ENCODE assay signal across 9 cellular contexts in the genomic region with DNA sequence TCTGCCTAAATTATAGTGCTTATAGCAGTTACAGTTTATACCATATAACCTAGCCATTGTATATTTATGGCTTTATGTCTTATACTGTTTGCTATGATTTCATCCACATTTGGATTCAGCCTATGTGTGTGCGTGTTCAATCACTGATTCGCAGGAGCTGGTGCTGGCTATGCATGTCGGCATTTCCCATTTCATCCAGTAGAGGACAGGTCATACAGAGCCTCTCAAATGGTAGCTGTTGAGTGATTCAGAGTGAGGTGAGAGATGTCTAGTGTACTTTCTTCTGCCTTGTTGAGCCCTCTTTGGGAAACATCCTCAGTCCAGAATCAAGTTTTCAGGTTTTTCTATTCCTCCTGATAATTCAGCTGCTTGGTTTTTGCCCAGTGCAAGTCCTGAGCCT.
DNase-seq lines count a peak whose midpoint lies in the region; ATAC-seq, FAIRE-seq and TF ChIP-seq lines count a peak whose summit lies in the region.
"Had no signal": no experiment of that assay in that cellular context is flagged by ENCODE, and none has a peak within 500 bp of the region (broad histone marks: within the 10 kb centered on the region; RNA-seq: fewer than 3 reads in every experiment).

No MANE protein-coding gene starts in this region.

- no peaks in the 10 kb centered on the region for H3K27me3 Mint-ChIP-seq in CD4-positive, alpha-beta T cell
- H3K27me3 Mint-ChIP-seq: stimulated activated memory B cell treated with anti-CD40 and anti-IgM and Interleukin-4, amounts not matched to agents 10 μg/mL and 1 μg/mL and 100 μg/mL, for 72 hours had no signal

- TF ChIP-seq RAD21 in K562 (CRISPR knock-in tag; conservative IDR thresholded peaks at IDR 0.05 in 1 of 2, IDR thresholded peaks at IDR 0.05 in 1 of 2) = peak in 1 of 2 experiments; percentile 24; a peak in 1 of 4 replicates

- intact Hi-C loops in A673 (cut with micrococcal nuclease; ENCODE audit: unreplicated experiment) (loop anchor here (5.0 kb wide), 1 partner anchor 362 kb away; no protein-coding TSS in a partner anchor), K562 (cut with micrococcal nuclease) (loop anchor here (5.0 kb wide), 2 partner anchors 117 to 362 kb away; no protein-coding TSS in a partner anchor)
- intact Hi-C loops in CD4-positive, alpha-beta T cell (cut with DNase I, micrococcal nuclease) = loop anchor here in 1 of 2 experiments (10.0 kb wide), 1 partner anchor 295 kb away; a partner anchor contains a TSS

- in situ Hi-C loops in K562 (cut with MboI) = loop anchor here (5.0 kb wide), 1 partner anchor 153 kb away; no protein-coding TSS in a partner anchor

- no peak for TF ChIP-seq EP300 in K562 (IDR thresholded peaks at IDR 0.05; ENCODE audit: low read length)

- H4K20me1 ChIP-seq in K562 (replicated peaks; ENCODE audit: control insufficient read depth, insufficient read depth, low read length) = no peaks in the 10 kb centered on the region

- no peaks in the 10 kb centered on the region for H3K79me2 ChIP-seq in K562 (ENCODE audit: control insufficient read depth, insufficient read depth, low read length)

- no peaks in the 10 kb centered on the region for H3K9me1 ChIP-seq in K562 (ENCODE audit: control insufficient read depth, insufficient read depth, low read length)

- H3K9me3 Mint-ChIP-seq in CD4-positive, alpha-beta T cell = no peaks in the 10 kb centered on the region
- H3K9me3 Mint-ChIP-seq: stimulated activated memory B cell treated with anti-CD40 and anti-IgM and Interleukin-4, amounts not matched to agents 10 μg/mL and 1 μg/mL and 100 μg/mL, for 72 hours had no signal

- no peak overlapping the region for H3K4me3 Mint-ChIP-seq in CD4-positive, alpha-beta T cell
- H3K4me3 Mint-ChIP-seq: stimulated activated memory B cell treated with anti-CD40 and anti-IgM and Interleukin-4, amounts not matched to agents 10 μg/mL and 1 μg/mL and 100 μg/mL, for 72 hours had no signal

- CTCF ChIA-PET in A673 (lab: Charles Lee) (no interaction called here), HEK293T (lab: Yijun Ruan, JAX) (interaction anchor here (0.6 to 1.6 kb wide), 13 partner anchors 12 to 359 kb away, joined by 3 to 11 read pairs (median 6); no protein-coding TSS in a partner anchor), K562 (lab: Yijun Ruan, JAX; ENCODE audit: low intra/inter-chr PET ratio) (no interaction called here)
- CTCF ChIA-PET in CD4-positive, alpha-beta T cell (lab: Charles Lee) = interaction anchor here (0.6 to 1.2 kb wide), 2 partner anchors 46 to 278 kb away, joined by 3 to 4 read pairs; no protein-coding TSS in a partner anchor

- BruUV-seq in A673 (replicated peaks; lab: Mats Ljungman, UMichigan) = no TSS peak
- BruUV-seq in K562 (replicated peaks; lab: Mats Ljungman, UMichigan) = no TSS peak

- TF ChIP-seq CTCF in A673 (conservative IDR thresholded peaks at IDR 0.05; ENCODE audit: low read depth, low read length) (peak; percentile 19; the same call in 1 of the 2 replicates), K562 (IDR thresholded peaks at IDR 0.05 in 2 of 3, conservative IDR thresholded peaks at IDR 0.05 in 1 of 3; ENCODE audit: insufficient read depth in 2 of 3, low read depth in 1 of 3, low read length in 3 of 3) (peak in 2 of 3 experiments; percentile 19 to 23; a peak in 1 of 6 replicates)
- no peak for TF ChIP-seq CTCF in CD4-positive, alpha-beta T cell (IDR thresholded peaks at IDR 0.05)

- DNase-seq in A673 (ENCODE audit: low spot score) = peak; percentile 1
- peak; percentile 28 for DNase-seq in HEK293T (ENCODE audit: extremely low spot score)
- peak in 1 of 4 experiments; percentile 8 for DNase-seq in K562 (ENCODE audit: extremely low read depth in 1 of 4, low spot score in 3 of 4)
- peak; percentile 68 for DNase-seq in kidney tubule cell (ENCODE audit: low spot score)
- no peak for DNase-seq in activated CD4-positive, alpha-beta T cell treated with anti-CD3 and anti-CD28 coated beads for 1 hour
- DNase-seq in UCSD-AML1 (lab: John Stamatoyannopoulos, UW; ENCODE audit: unreplicated experiment) = no peak
- no peak for DNase-seq in CD4-positive, alpha-beta T cell
- no peak for DNase-seq in KG1 (lab: John Stamatoyannopoulos, UW)

- no peak overlapping the region for H3K9ac ChIP-seq in K562 (ENCODE audit: insufficient read depth in 1 of 2, low read depth in 2 of 2, low read length in 2 of 2)

- ATAC-seq in K562 = peak; percentile 49; the same call in 1 of the 3 replicates
- no peak for ATAC-seq in CD4-positive, alpha-beta T cell (ENCODE audit: poor library complexity)
- ATAC-seq: stimulated activated memory B cell treated with anti-CD40 and anti-IgM and Interleukin-4, amounts not matched to agents 10 μg/mL and 1 μg/mL and 100 μg/mL, for 72 hours had no signal

- H2AFZ ChIP-seq in K562 (ENCODE audit: low read depth, low read length) = no peak overlapping the region

- no peak overlapping the region for H3K27ac ChIP-seq in A673 (ENCODE audit: low read depth, low read length, poor library complexity, severe bottlenecking)
- no peak overlapping the region for H3K27ac ChIP-seq in K562 (ENCODE audit: extremely low read depth, low read depth, low read length)
- no peak overlapping the region for H3K27ac ChIP-seq in CD4-positive, alpha-beta T cell (ENCODE audit: low read depth, low read length)

- TF ChIP-seq POLR2A in K562 (conservative IDR thresholded peaks at IDR 0.05) = no peak

- POLR2A ChIA-PET in A673 (lab: Charles Lee; ENCODE audit: low non-redundant PET) = no interaction called here
- POLR2A ChIA-PET in HEK293T (lab: Yijun Ruan, JAX) = no interaction called here
- POLR2A ChIA-PET in K562 (lab: Yijun Ruan, JAX) = interaction anchor here (0.7 kb wide), 1 partner anchor 152 kb away, joined by 3 read pairs; no protein-coding TSS in a partner anchor
- POLR2A ChIA-PET in CD4-positive, alpha-beta T cell (lab: Charles Lee) = no interaction called here

- H3K36me3 Mint-ChIP-seq in CD4-positive, alpha-beta T cell (ENCODE audit: low read depth) = no peaks in the 10 kb centered on the region
- H3K36me3 Mint-ChIP-seq: stimulated activated memory B cell treated with anti-CD40 and anti-IgM and Interleukin-4, amounts not matched to agents 10 μg/mL and 1 μg/mL and 100 μg/mL, for 72 hours had no signal

- no peak for FAIRE-seq in K562 (lab: Jason Lieb, UNC)

- no peak overlapping the region for H3K4me2 ChIP-seq in K562 (ENCODE audit: insufficient read depth, low read length)

- H3K36me3 ChIP-seq in A673 (ENCODE audit: insufficient read depth, low read length, poor library complexity, severe bottlenecking) (no peaks in the 10 kb centered on the region), K562 (ENCODE audit: control insufficient read depth, insufficient read depth, low read length) (no peaks in the 10 kb centered on the region)

- 0% methylated on average over 3 of the region's 3 CpGs for whole genome bisulfite sequencing in K562 (ENCODE audit: insufficient coverage, low coverage, missing lambda C conversion rate)

- H3K4me3 ChIP-seq in A673 (ENCODE audit: low read depth, low read length, poor library complexity, severe bottlenecking) = no peak overlapping the region
- H3K4me3 ChIP-seq in K562 = no peak overlapping the region

- H3K27ac Mint-ChIP-seq in CD4-positive, alpha-beta T cell = no peak overlapping the region
- H3K27ac Mint-ChIP-seq: stimulated activated memory B cell treated with anti-CD40 and anti-IgM and Interleukin-4, amounts not matched to agents 10 μg/mL and 1 μg/mL and 100 μg/mL, for 72 hours had no signal

- H3K9me3 ChIP-seq in A673 (ENCODE audit: low read depth, low read length, poor library complexity, severe bottlenecking) = no peaks in the 10 kb centered on the region
- H3K9me3 ChIP-seq in K562 (replicated peaks; ENCODE audit: control insufficient read depth, insufficient read depth, low read depth, low read length) = no peaks in the 10 kb centered on the region
- no peaks in the 10 kb centered on the region for H3K9me3 ChIP-seq in CD4-positive, alpha-beta T cell (ENCODE audit: control insufficient read depth, low read length)

- peaks cover 4% of the 10 kb centered on the region for H3K4me1 Mint-ChIP-seq in CD4-positive, alpha-beta T cell (ENCODE audit: low read depth)
- H3K4me1 Mint-ChIP-seq: stimulated activated memory B cell treated with anti-CD40 and anti-IgM and Interleukin-4, amounts not matched to agents 10 μg/mL and 1 μg/mL and 100 μg/mL, for 72 hours had no signal

- H3K27me3 ChIP-seq in A673 (replicated peaks; ENCODE audit: insufficient read depth, low read depth, low read length, poor library complexity) (no peaks in the 10 kb centered on the region), K562 (ENCODE audit: control insufficient read depth in 2 of 2, insufficient read depth in 2 of 2, low read length in 2 of 2) (peaks cover 0 to 5% of the 10 kb centered on the region in 2 experiments; a peak in 1 of 5 replicates)
- no peaks in the 10 kb centered on the region for H3K27me3 ChIP-seq in CD4-positive, alpha-beta T cell (ENCODE audit: control insufficient read depth, insufficient read depth, low read length)

- no peaks in the 10 kb centered on the region for H3K4me1 ChIP-seq in A673 (ENCODE audit: insufficient read depth, low read length, poor library complexity, severe bottlenecking)
- H3K4me1 ChIP-seq in K562 (replicated peaks in 1 of 2; ENCODE audit: control insufficient read depth in 2 of 2, insufficient read depth in 2 of 2, low read length in 2 of 2) = no peaks in the 10 kb centered on the region

TF ChIP-seq in HEK293T, 16 proteins besides CTCF, POLR2A, EP300 and RAD21 (continues in another document):
- TF ChIP-seq LEF1 (IDR thresholded peaks at IDR 0.05; ENCODE audit: borderline replicate concordance) (no peak), TARDBP (IDR thresholded peaks at IDR 0.05) (no peak)
- TF ChIP-seq, protein P1, sequence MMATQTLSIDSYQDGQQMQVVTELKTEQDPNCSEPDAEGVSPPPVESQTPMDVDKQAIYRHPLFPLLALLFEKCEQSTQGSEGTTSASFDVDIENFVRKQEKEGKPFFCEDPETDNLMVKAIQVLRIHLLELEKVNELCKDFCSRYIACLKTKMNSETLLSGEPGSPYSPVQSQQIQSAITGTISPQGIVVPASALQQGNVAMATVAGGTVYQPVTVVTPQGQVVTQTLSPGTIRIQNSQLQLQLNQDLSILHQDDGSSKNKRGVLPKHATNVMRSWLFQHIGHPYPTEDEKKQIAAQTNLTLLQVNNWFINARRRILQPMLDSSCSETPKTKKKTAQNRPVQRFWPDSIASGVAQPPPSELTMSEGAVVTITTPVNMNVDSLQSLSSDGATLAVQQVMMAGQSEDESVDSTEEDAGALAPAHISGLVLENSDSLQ (IDR thresholded peaks at IDR 0.05) = no peak

Comparison
In these comparisons a context has a peak if more than half of its experiments do, and no peak if none do; other contexts are left out.
1. DNase-seq: peak in A673 (single experiment), HEK293T (single experiment) and kidney tubule cell (single experiment); none in activated CD4-positive, alpha-beta T cell treated with anti-CD3 and anti-CD28 coated beads for 1 hour (single experiment), UCSD-AML1 (single experiment), CD4-positive, alpha-beta T cell (0 of 10) and KG1 (single experiment).
2. CTCF ChIA-PET loops: an anchor here in HEK293T (0.6 to 1.6 kb wide) and CD4-positive, alpha-beta T cell (0.6 to 1.2 kb wide); none called in A673 and K562.